Comparison of ENCODE assay signal across 17 cellular contexts in the genomic region with DNA sequence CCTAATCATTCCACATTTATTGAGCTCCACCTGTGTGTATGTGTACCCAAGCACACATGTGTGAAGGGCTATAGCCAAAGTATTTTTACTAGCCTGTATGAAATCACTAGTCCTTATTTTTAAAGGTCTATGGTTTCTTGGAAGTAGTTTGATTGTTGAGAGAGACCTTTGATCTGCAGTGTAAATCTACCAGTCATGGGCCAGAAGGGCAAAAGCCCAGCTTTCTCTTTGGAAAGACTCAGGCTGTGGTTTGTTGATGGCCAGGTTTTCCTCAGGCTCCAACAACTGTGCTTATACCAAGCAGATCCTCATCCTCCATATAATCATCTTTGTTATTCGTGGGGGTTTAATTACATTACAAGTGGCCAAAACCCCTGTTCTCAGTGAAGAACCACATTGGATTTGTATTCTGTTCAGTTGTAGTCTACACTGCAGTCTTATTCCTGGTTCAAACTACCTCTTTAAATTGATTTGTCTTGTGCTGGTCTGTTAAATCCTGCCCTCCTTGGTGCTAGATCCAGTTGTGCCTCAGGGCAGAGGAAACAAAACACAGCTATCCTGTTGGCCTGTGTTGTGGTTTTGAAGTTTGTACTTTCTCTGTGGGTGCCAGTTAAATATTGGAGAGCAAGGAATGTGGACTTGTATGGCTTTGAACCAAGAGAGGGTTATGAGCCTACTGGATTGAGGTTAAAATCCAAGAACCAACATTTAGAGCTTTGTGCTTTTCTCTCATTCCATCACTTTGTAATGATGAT. TPM values are rescaled to one million over a fixed set of nuclear protein-coding genes. Genes with fewer than 3 reads are reported as not detected.
"Had no signal": no experiment of that assay in that cellular context is flagged by ENCODE, and none has a peak within 500 bp of the region (broad histone marks: within the 10 kb centered on the region; RNA-seq: fewer than 3 reads in every experiment).

No MANE protein-coding gene starts in this region.

- ATAC-seq: left cardiac atrium, psoas muscle, upper lobe of right lung had no signal

- H3K27ac ChIP-seq: psoas muscle, sigmoid colon, upper lobe of right lung had no signal

- H3K27me3 ChIP-seq: sigmoid colon, upper lobe of right lung had no signal

- H3K4me3 ChIP-seq: psoas muscle, sigmoid colon, upper lobe of right lung had no signal

- H3K4me1 ChIP-seq: psoas muscle, sigmoid colon, upper lobe of right lung had no signal

- H3K9me3 ChIP-seq: psoas muscle, sigmoid colon, upper lobe of right lung had no signal

- DNase-seq: activated CD4-positive, alpha-beta memory T cell treated with anti-CD3 and anti-CD28 coated beads, Interleukin-2, amount 10 ng/mL, durations not matched to agents 7 days and 5 days; activated gamma-delta T cell treated with Interleukin-2 at 50 U/mL for 16 hours; activated naive CD8-positive, alpha-beta T cell treated with anti-CD3 and anti-CD28 coated beads for 36 hours; activated T-cell treated with anti-CD3 and anti-CD28 coated beads, Interleukin-2, amount 50 U/mL, for 48 hours; anterior cingulate cortex; hippocampal formation; left cardiac atrium; psoas muscle; sigmoid colon; stimulated activated CD4-positive, alpha-beta T cell treated with anti-CD3 and anti-CD28 coated beads, Interleukin-12 subunit alpha, Interleukin-12 subunit beta, amount 100 ng/mL, for 4 hours; stimulated activated naive CD4-positive, alpha-beta T cell; T-helper 9 cell; upper lobe of right lung had no signal

RNA-seq across cellular contexts. Expression of a gene that starts 41.1 kb away (rescaled TPM):
- total RNA-seq: activated naive CD8-positive, alpha-beta T cell treated with anti-CD3 and anti-CD28 coated beads for 36 hours; cardiac septum; endothelial cell of umbilical vein; glomerular endothelial cell; left cardiac atrium; psoas muscle; sigmoid colon; temporal lobe; upper lobe of right lung had no signal
